Comparison of ENCODE assay signal across 16 cellular contexts in genomic region chr4:154620111-154620510, GRCh38. TPM values are rescaled to one million over a fixed set of nuclear protein-coding genes. Genes with fewer than 3 reads are reported as not detected.
DNase-seq lines count a peak whose midpoint lies in the region; ATAC-seq, FAIRE-seq and TF ChIP-seq lines count a peak whose summit lies in the region.
"Had no signal": no experiment of that assay in that cellular context is flagged by ENCODE, and none has a peak within 500 bp of the region (broad histone marks: within the 10 kb centered on the region; RNA-seq: fewer than 3 reads in every experiment).

No MANE protein-coding gene starts in this region.

- no peak overlapping the region for H3K4ac ChIP-seq in trophoblast cell (ENCODE audit: low read depth, low read length)

- H3K14ac ChIP-seq in trophoblast cell (ENCODE audit: low read length): no peak overlapping the region

- H2AK5ac ChIP-seq in trophoblast cell (ENCODE audit: low read length): no peak overlapping the region

- no peaks in the 10 kb centered on the region for H4K20me1 ChIP-seq in Loucy (ENCODE audit: insufficient read depth, low read length, poor library complexity, severe bottlenecking)
- H4K20me1 ChIP-seq in astrocyte (ENCODE audit: insufficient read depth, low read length): no peaks in the 10 kb centered on the region
- H4K20me1 ChIP-seq in HepG2 (ENCODE audit: insufficient read depth, low read length): no peaks in the 10 kb centered on the region
- H4K20me1 ChIP-seq: BLaER1 treated with 17β-estradiol and CSF1 and Interleukin-3, amounts not matched to agents 10 nM and 100 nM had no signal

- H3K4me3 Mint-ChIP-seq in astrocyte (ENCODE audit: unreplicated experiment): no peak overlapping the region
- H3K4me3 Mint-ChIP-seq in effector memory CD8-positive, alpha-beta T cell: no peak overlapping the region
- H3K4me3 Mint-ChIP-seq: CD4-positive, CD25-positive, alpha-beta regulatory T cell had no signal

- in situ Hi-C loops in HepG2 (cut with HindIII; ENCODE audit: extremely low pct_ligation_motif_present, low pct_unique_long_range_greater_than_20kb): no loop called here

- peaks cover 3% of the 10 kb centered on the region for H3K4me1 Mint-ChIP-seq in astrocyte (ENCODE audit: low read depth, unreplicated experiment)
- no peaks in the 10 kb centered on the region for H3K4me1 Mint-ChIP-seq in effector memory CD8-positive, alpha-beta T cell (ENCODE audit: low read depth in 2 of 2)

- TF ChIP-seq RAD21 in HepG2 (CRISPR knock-in tag; IDR thresholded peaks at IDR 0.05): no peak

- no peak for TF ChIP-seq POLR2A in HepG2 (IDR thresholded peaks at IDR 0.05; ENCODE audit: insufficient read depth in 1 of 2, low read depth in 2 of 2, low read length in 2 of 2)

- no peaks in the 10 kb centered on the region for H3K4me1 ChIP-seq in Loucy (ENCODE audit: insufficient read depth, low read length, poor library complexity, severe bottlenecking)
- no peaks in the 10 kb centered on the region for H3K4me1 ChIP-seq in astrocyte (ENCODE audit: insufficient read depth, low read length)
- H3K4me1 ChIP-seq in HepG2 (ENCODE audit: insufficient read depth, low read length): peaks cover 50% of the 10 kb centered on the region
- H3K4me1 ChIP-seq in trophoblast cell (ENCODE audit: control insufficient read depth in 1 of 2, insufficient read depth in 2 of 2, low read length in 2 of 2): no peaks in the 10 kb centered on the region

- H3K9me3 Mint-ChIP-seq in astrocyte (ENCODE audit: unreplicated experiment): no peaks in the 10 kb centered on the region
- H3K9me3 Mint-ChIP-seq in effector memory CD8-positive, alpha-beta T cell: no peaks in the 10 kb centered on the region
- H3K9me3 Mint-ChIP-seq: CD4-positive, CD25-positive, alpha-beta regulatory T cell had no signal

- intact Hi-C loops in HepG2 (cut with micrococcal nuclease; ENCODE audit: unreplicated experiment): no loop called here

- H3K23ac ChIP-seq in trophoblast cell (ENCODE audit: low read length): no peak overlapping the region

- TF ChIP-seq CTCF in Loucy (conservative IDR thresholded peaks at IDR 0.05; ENCODE audit: low read length) (no peak), astrocyte (IDR thresholded peaks at IDR 0.05; ENCODE audit: insufficient read depth, low read depth, low read length) (no peak), HepG2 (CRISPR knock-in tag; IDR thresholded peaks at IDR 0.05) (no peak)

- H3K4me3 ChIP-seq in Loucy (ENCODE audit: low read length, poor library complexity, severe bottlenecking) (no peak overlapping the region), astrocyte (ENCODE audit: insufficient read depth, low read depth, low read length) (no peak overlapping the region), HepG2 (replicated peaks in 1 of 3; ENCODE audit: insufficient read depth in 1 of 3, low read depth in 2 of 3, low read length in 3 of 3) (no peak overlapping the region), trophoblast cell (ENCODE audit: low read depth, low read length) (no peak overlapping the region)
- H3K4me3 ChIP-seq: BLaER1 treated with 17β-estradiol and CSF1 and Interleukin-3, amounts not matched to agents 10 nM and 100 nM; GM23248 had no signal

- CTCF ChIA-PET in HepG2 (lab: Yijun Ruan, JAX; ENCODE audit: low intra/inter-chr PET ratio, low total read pairs): interaction anchor here (6.4 to 6.9 kb wide), 2 partner anchors 60 to 67 kb away, joined by 154 to 233 read pairs; partner anchors contain the start of gene PLRG1

- H3K27ac Mint-ChIP-seq in astrocyte (ENCODE audit: unreplicated experiment): peak overlapping the region; percentile 62
- H3K27ac Mint-ChIP-seq in effector memory CD8-positive, alpha-beta T cell: no peak overlapping the region
- H3K27ac Mint-ChIP-seq: CD4-positive, CD25-positive, alpha-beta regulatory T cell had no signal

- H3K27ac ChIP-seq in astrocyte (ENCODE audit: low read depth, low read length) (no peak overlapping the region), HepG2 (ENCODE audit: extremely low read length, insufficient read depth, low read length) (no peak overlapping the region), trophoblast cell (ENCODE audit: low read depth, low read length) (no peak overlapping the region)
- H3K27ac ChIP-seq: BLaER1 treated with 17β-estradiol and CSF1 and Interleukin-3, amounts not matched to agents 10 nM and 100 nM; GM23248 had no signal

- TF ChIP-seq EP300 in HepG2 (IDR thresholded peaks at IDR 0.05; ENCODE audit: low read depth in 2 of 2, low read length in 2 of 2) (no peak), HepG2 (CRISPR knock-in tag; IDR thresholded peaks at IDR 0.05; ENCODE audit: borderline replicate concordance) (no peak)

- H3K27me3 ChIP-seq in Loucy (ENCODE audit: insufficient read depth, low read length, poor library complexity, severe bottlenecking) (no peaks in the 10 kb centered on the region), astrocyte (ENCODE audit: insufficient read depth, low read length) (peaks cover 6% of the 10 kb centered on the region), HepG2 (ENCODE audit: control insufficient read depth in 1 of 2, insufficient read depth in 2 of 2, low read length in 2 of 2) (peaks cover 0 to 4% of the 10 kb centered on the region in 2 experiments; a peak in 1 of 5 replicates), trophoblast cell (ENCODE audit: insufficient read depth, low read length) (no peaks in the 10 kb centered on the region)
- H3K27me3 ChIP-seq: BLaER1 treated with 17β-estradiol and CSF1 and Interleukin-3, amounts not matched to agents 10 nM and 100 nM had no signal

- no peak overlapping the region for H4K12ac ChIP-seq in trophoblast cell (ENCODE audit: low read depth, low read length)

- no peak overlapping the region for H2BK120ac ChIP-seq in trophoblast cell (ENCODE audit: insufficient read depth, low read length, poor library complexity)

- H3K9me2 ChIP-seq in Loucy (replicated peaks; ENCODE audit: low read depth, low read length): no peaks in the 10 kb centered on the region

- H4K91ac ChIP-seq in trophoblast cell (ENCODE audit: low read depth, low read length): no peak overlapping the region

- no peak for DNase-seq in astrocyte (ENCODE audit: low read depth)
- DNase-seq in HepG2 (ENCODE audit: low spot score): no peak
- no peak for DNase-seq in trophoblast cell
- DNase-seq in effector memory CD8-positive, alpha-beta T cell: no peak
- no peak for DNase-seq in activated CD4-positive, alpha-beta T cell treated with anti-CD3 and anti-CD28 coated beads for 48 hours
- no peak for DNase-seq in NCI-H510A treated with DMSO at 0.1 percent for 48 hours (lab: John Stamatoyannopoulos, UW)
- DNase-seq: ACHN; CD4-positive, CD25-positive, alpha-beta regulatory T cell; GM23248; H7 had no signal

- H4K8ac ChIP-seq in trophoblast cell (ENCODE audit: low read depth, low read length): no peak overlapping the region

- POLR2A ChIA-PET in HepG2 (lab: Yijun Ruan, JAX): interaction anchor here (3.5 to 4.4 kb wide), 2 partner anchors 36 to 61 kb away, joined by 32 to 127 read pairs; no protein-coding TSS in a partner anchor

- H3F3A ChIP-seq in Loucy (ENCODE audit: low read depth): no peaks in the 10 kb centered on the region

- H3K9me3 ChIP-seq in Loucy (ENCODE audit: insufficient read depth, low read depth, low read length) (no peaks in the 10 kb centered on the region), astrocyte (ENCODE audit: insufficient read depth, low read depth, low read length) (no peaks in the 10 kb centered on the region), HepG2 (ENCODE audit: low read length) (no peaks in the 10 kb centered on the region), trophoblast cell (ENCODE audit: insufficient read depth, low read depth, low read length) (no peaks in the 10 kb centered on the region)
- H3K9me3 ChIP-seq: BLaER1 treated with 17β-estradiol and CSF1 and Interleukin-3, amounts not matched to agents 10 nM and 100 nM had no signal

- no peaks in the 10 kb centered on the region for H3K36me3 Mint-ChIP-seq in astrocyte (ENCODE audit: low read depth, unreplicated experiment)
- no peaks in the 10 kb centered on the region for H3K36me3 Mint-ChIP-seq in effector memory CD8-positive, alpha-beta T cell (ENCODE audit: insufficient read depth)
- H3K36me3 Mint-ChIP-seq: CD4-positive, CD25-positive, alpha-beta regulatory T cell had no signal

- H3K9ac ChIP-seq in Loucy (ENCODE audit: low read depth, low read length, poor library complexity, severe bottlenecking) (no peak overlapping the region), astrocyte (ENCODE audit: low read length) (no peak overlapping the region), HepG2 (ENCODE audit: insufficient read depth, low read depth, low read length) (no peak overlapping the region), trophoblast cell (ENCODE audit: low read length) (peak overlapping the region; percentile 22)
- H3K9ac ChIP-seq: BLaER1 treated with 17β-estradiol and CSF1 and Interleukin-3, amounts not matched to agents 10 nM and 100 nM; GM23248 had no signal

- no peak overlapping the region for H2BK12ac ChIP-seq in trophoblast cell (ENCODE audit: low read length)

- ATAC-seq in HepG2: no peak
- no peak for ATAC-seq in effector memory CD8-positive, alpha-beta T cell (replicated peaks)

- no peak overlapping the region for H3K4me2 ChIP-seq in Loucy (ENCODE audit: low read depth, low read length, poor library complexity, severe bottlenecking)
- no peak overlapping the region for H3K4me2 ChIP-seq in astrocyte (ENCODE audit: low read length)
- H3K4me2 ChIP-seq in HepG2 (ENCODE audit: low read depth, low read length): no peak overlapping the region
- no peak overlapping the region for H3K4me2 ChIP-seq in trophoblast cell (ENCODE audit: low read length)
- H3K4me2 ChIP-seq: BLaER1 treated with 17β-estradiol and CSF1 and Interleukin-3, amounts not matched to agents 10 nM and 100 nM had no signal

- no peaks in the 10 kb centered on the region for H3K36me3 ChIP-seq in Loucy (ENCODE audit: insufficient read depth, low read length)
- no peaks in the 10 kb centered on the region for H3K36me3 ChIP-seq in astrocyte (ENCODE audit: insufficient read depth, low read length)
- no peaks in the 10 kb centered on the region for H3K36me3 ChIP-seq in HepG2 (replicated peaks in 1 of 2; ENCODE audit: control insufficient read depth in 1 of 2, insufficient read depth in 2 of 2, low read length in 2 of 2)
- H3K36me3 ChIP-seq in trophoblast cell (ENCODE audit: control insufficient read depth in 1 of 2, insufficient read depth in 2 of 2, low read length in 2 of 2): no peaks in the 10 kb centered on the region
- H3K36me3 ChIP-seq: BLaER1 treated with 17β-estradiol and CSF1 and Interleukin-3, amounts not matched to agents 10 nM and 100 nM had no signal

- H2AFZ ChIP-seq in Loucy (ENCODE audit: low read length): 0 out of 2 replicates have a peak overlapping the region, but pooled peaks have one; percentile 29
- H2AFZ ChIP-seq in astrocyte (ENCODE audit: low read depth, low read length): no peak overlapping the region
- no peak overlapping the region for H2AFZ ChIP-seq in HepG2 (ENCODE audit: low read length)
- no peak overlapping the region for H2AFZ ChIP-seq in trophoblast cell (ENCODE audit: insufficient read depth, low read length, poor library complexity)
- H2AFZ ChIP-seq: GM23248 had no signal

- no peak overlapping the region for H2BK5ac ChIP-seq in trophoblast cell (ENCODE audit: low read depth, low read length, poor library complexity)

- no TSS peak for BruUV-seq in HepG2 (replicated peaks; lab: Mats Ljungman, UMichigan)

- no peak for FAIRE-seq in astrocyte (lab: Jason Lieb, UNC)
- FAIRE-seq in HepG2 (lab: Jason Lieb, UNC): no peak
- FAIRE-seq: GM18507 had no signal

- 50% methylated on average over 1 of the region's 1 CpG for WGBS in HepG2 (ENCODE audit: low lambda C conversion rate)
- WGBS in trophoblast cell (ENCODE audit: extremely low coverage, insufficient coverage, insufficient read length): no CpG with 5 or more reads among the region's 1 CpG

- H3K27me3 Mint-ChIP-seq in astrocyte (ENCODE audit: low read depth, unreplicated experiment): peaks cover 6% of the 10 kb centered on the region
- H3K27me3 Mint-ChIP-seq in effector memory CD8-positive, alpha-beta T cell: peaks cover 12% of the 10 kb centered on the region in 2 donors

- H3K79me2 ChIP-seq in Loucy (ENCODE audit: insufficient read depth, low read length) (no peaks in the 10 kb centered on the region), astrocyte (ENCODE audit: insufficient read depth, low read length) (no peaks in the 10 kb centered on the region), HepG2 (ENCODE audit: insufficient read depth, low read length) (no peaks in the 10 kb centered on the region), trophoblast cell (ENCODE audit: control insufficient read depth, insufficient read depth, low read length, poor library complexity) (no peaks in the 10 kb centered on the region)

- H3K18ac ChIP-seq in trophoblast cell (ENCODE audit: low read length): no peak overlapping the region

- no peaks in the 10 kb centered on the region for H3K79me1 ChIP-seq in trophoblast cell (ENCODE audit: low read length)

RNA-seq across cellular contexts. Expression of gene FGG, which starts 7.7 kb away (rescaled TPM):
- total RNA-seq in astrocyte (not detected in 2 replicates), HepG2 (2016; rRNA removed; fragmentation: Illumina TruSeq; extraction: Trizol) (1,495 and 2,423 TPM in 2 replicates)
- total RNA-seq in HepG2 (2016; cell fraction: cytosol; rRNA removed; fragmentation: Illumina TruSeq; extraction: Trizol; ENCODE audit: low read depth): 401 and 461 TPM in 2 replicates
- total RNA-seq in HepG2 (2016; cell fraction: insoluble cytoplasmic fraction; rRNA removed; fragmentation: Illumina TruSeq; extraction: Trizol): 1,449 and 2,438 TPM in 2 replicates
- 624 and 702 TPM in 2 replicates for total RNA-seq in HepG2 (2016; cell fraction: membrane; rRNA removed; fragmentation: Illumina TruSeq; extraction: Trizol)
- 2,130 and 2,392 TPM in 2 replicates for total RNA-seq in HepG2 (2016; cell fraction: nucleus; rRNA removed; fragmentation: Illumina TruSeq; extraction: Trizol)
- 1,030 and 1,037 TPM in 2 replicates for polyA plus RNA-seq in HepG2 (2011; rRNA removed)
- polyA plus RNA-seq in HepG2 (2011; cell fraction: cytosol; rRNA removed): 571 and 1,106 TPM in 2 replicates
- 235 and 339 TPM in 2 replicates for polyA plus RNA-seq in HepG2 (2011; cell fraction: nucleus; rRNA removed)
- polyA plus RNA-seq in HepG2 (2012): 1,249 and 1,529 TPM in 2 replicates
- 421 and 430 TPM in 2 replicates for polyA plus RNA-seq in HepG2 (2016; cell fraction: cytosol; fragmentation: Illumina TruSeq; extraction: Trizol; ENCODE audit: low read depth)
- 1,324 and 1,381 TPM in 2 replicates for polyA plus RNA-seq in HepG2 (2016; cell fraction: insoluble cytoplasmic fraction; fragmentation: Illumina TruSeq; extraction: Trizol; ENCODE audit: low read depth)
- 463 and 496 TPM in 2 replicates for polyA plus RNA-seq in HepG2 (2016; cell fraction: membrane; fragmentation: Illumina TruSeq; extraction: Trizol; ENCODE audit: low read depth)
- 2,640 and 2,884 TPM in 2 replicates for polyA plus RNA-seq in HepG2 (2016; cell fraction: nucleus; fragmentation: Illumina TruSeq; extraction: Trizol; ENCODE audit: insufficient read depth, low read depth)
- 0.72 and 295 TPM in 2 replicates for polyA minus RNA-seq in HepG2 (2011; rRNA and poly(A)+ RNA removed; ENCODE audit: low replicate concordance)
- 285 and 453 TPM in 2 replicates for polyA minus RNA-seq in HepG2 (2011; cell fraction: cytosol; rRNA and poly(A)+ RNA removed)
- 263 and 473 TPM in 2 replicates for polyA minus RNA-seq in HepG2 (2011; cell fraction: nucleus; rRNA and poly(A)+ RNA removed)
- 0.03 and 0.06 TPM in 2 replicates for polyA plus RNA-seq in trophoblast cell (2013)
- total RNA-seq: A172; CD4-positive, CD25-positive, alpha-beta regulatory T cell; Daoy; GM23248; H7 had no signal
- polyA plus RNA-seq: CD4-positive, CD25-positive, alpha-beta regulatory T cell; GM23248 had no signal

RNA-seq across cellular contexts. Expression of gene FGA, which starts 29.6 kb away (rescaled TPM):
- total RNA-seq in astrocyte (not detected in 2 replicates), HepG2 (2016; rRNA removed; fragmentation: Illumina TruSeq; extraction: Trizol) (743 and 1,523 TPM in 2 replicates)
- total RNA-seq in HepG2 (2016; cell fraction: cytosol; rRNA removed; fragmentation: Illumina TruSeq; extraction: Trizol; ENCODE audit: low read depth): 63.8 and 68.9 TPM in 2 replicates
- 698 and 1,531 TPM in 2 replicates for total RNA-seq in HepG2 (2016; cell fraction: insoluble cytoplasmic fraction; rRNA removed; fragmentation: Illumina TruSeq; extraction: Trizol)
- total RNA-seq in HepG2 (2016; cell fraction: membrane; rRNA removed; fragmentation: Illumina TruSeq; extraction: Trizol): 131 and 151 TPM in 2 replicates
- 1,165 and 1,343 TPM in 2 replicates for total RNA-seq in HepG2 (2016; cell fraction: nucleus; rRNA removed; fragmentation: Illumina TruSeq; extraction: Trizol)
- 640 and 755 TPM in 2 replicates for polyA plus RNA-seq in HepG2 (2011; rRNA removed)
- polyA plus RNA-seq in HepG2 (2011; cell fraction: cytosol; rRNA removed): 361 and 711 TPM in 2 replicates
- 219 and 306 TPM in 2 replicates for polyA plus RNA-seq in HepG2 (2011; cell fraction: nucleus; rRNA removed)
- polyA plus RNA-seq in HepG2 (2012): 1,090 and 1,341 TPM in 2 replicates
- 52.4 and 61.1 TPM in 2 replicates for polyA plus RNA-seq in HepG2 (2016; cell fraction: cytosol; fragmentation: Illumina TruSeq; extraction: Trizol; ENCODE audit: low read depth)
- polyA plus RNA-seq in HepG2 (2016; cell fraction: insoluble cytoplasmic fraction; fragmentation: Illumina TruSeq; extraction: Trizol; ENCODE audit: low read depth): 573 and 576 TPM in 2 replicates
- polyA plus RNA-seq in HepG2 (2016; cell fraction: membrane; fragmentation: Illumina TruSeq; extraction: Trizol; ENCODE audit: low read depth): 76.3 and 93.7 TPM in 2 replicates
- polyA plus RNA-seq in HepG2 (2016; cell fraction: nucleus; fragmentation: Illumina TruSeq; extraction: Trizol; ENCODE audit: insufficient read depth, low read depth): 1,268 and 1,352 TPM in 2 replicates
- 0.40 and 296 TPM in 2 replicates for polyA minus RNA-seq in HepG2 (2011; rRNA and poly(A)+ RNA removed; ENCODE audit: low replicate concordance)
- 327 and 562 TPM in 2 replicates for polyA minus RNA-seq in HepG2 (2011; cell fraction: cytosol; rRNA and poly(A)+ RNA removed)
- polyA minus RNA-seq in HepG2 (2011; cell fraction: nucleus; rRNA and poly(A)+ RNA removed): 245 and 404 TPM in 2 replicates
- not detected in 2 replicates for polyA plus RNA-seq in trophoblast cell (2013)
- total RNA-seq: A172; CD4-positive, CD25-positive, alpha-beta regulatory T cell; Daoy; GM23248; H7; HT1080 had no signal
- polyA plus RNA-seq: CD4-positive, CD25-positive, alpha-beta regulatory T cell; GM23248 had no signal

RNA-seq across cellular contexts. Expression of gene FGB, which starts 57.3 kb away (rescaled TPM):
- 2.8 and 3.0 TPM in 2 replicates for total RNA-seq in astrocyte
- 408 and 784 TPM in 2 replicates for total RNA-seq in HepG2 (2016; rRNA removed; fragmentation: Illumina TruSeq; extraction: Trizol)
- total RNA-seq in HepG2 (2016; cell fraction: cytosol; rRNA removed; fragmentation: Illumina TruSeq; extraction: Trizol; ENCODE audit: low read depth): 56.7 and 69.7 TPM in 2 replicates
- 374 and 784 TPM in 2 replicates for total RNA-seq in HepG2 (2016; cell fraction: insoluble cytoplasmic fraction; rRNA removed; fragmentation: Illumina TruSeq; extraction: Trizol)
- 96.6 and 132 TPM in 2 replicates for total RNA-seq in HepG2 (2016; cell fraction: membrane; rRNA removed; fragmentation: Illumina TruSeq; extraction: Trizol)
- total RNA-seq in HepG2 (2016; cell fraction: nucleus; rRNA removed; fragmentation: Illumina TruSeq; extraction: Trizol): 538 and 629 TPM in 2 replicates
- polyA plus RNA-seq in HepG2 (2011; rRNA removed): 226 and 273 TPM in 2 replicates
- 107 and 238 TPM in 2 replicates for polyA plus RNA-seq in HepG2 (2011; cell fraction: cytosol; rRNA removed)
- polyA plus RNA-seq in HepG2 (2011; cell fraction: nucleus; rRNA removed): 60.1 and 85.7 TPM in 2 replicates
- polyA plus RNA-seq in HepG2 (2012): 449 and 489 TPM in 2 replicates
- polyA plus RNA-seq in HepG2 (2016; cell fraction: cytosol; fragmentation: Illumina TruSeq; extraction: Trizol; ENCODE audit: low read depth): 53.8 and 63.1 TPM in 2 replicates
- polyA plus RNA-seq in HepG2 (2016; cell fraction: insoluble cytoplasmic fraction; fragmentation: Illumina TruSeq; extraction: Trizol; ENCODE audit: low read depth): 379 and 391 TPM in 2 replicates
- 70.9 and 94.9 TPM in 2 replicates for polyA plus RNA-seq in HepG2 (2016; cell fraction: membrane; fragmentation: Illumina TruSeq; extraction: Trizol; ENCODE audit: low read depth)
- polyA plus RNA-seq in HepG2 (2016; cell fraction: nucleus; fragmentation: Illumina TruSeq; extraction: Trizol; ENCODE audit: insufficient read depth, low read depth): 850 and 880 TPM in 2 replicates
- 57.2 TPM in 1 of 2 replicates, not detected in the other for polyA minus RNA-seq in HepG2 (2011; rRNA and poly(A)+ RNA removed; ENCODE audit: low replicate concordance)
- 69.4 and 146 TPM in 2 replicates for polyA minus RNA-seq in HepG2 (2011; cell fraction: cytosol; rRNA and poly(A)+ RNA removed)
- polyA minus RNA-seq in HepG2 (2011; cell fraction: nucleus; rRNA and poly(A)+ RNA removed): 65.9 and 110 TPM in 2 replicates
- polyA plus RNA-seq in trophoblast cell (2013): 0.03 TPM in 1 of 2 replicates, not detected in the other
- total RNA-seq: A172; CD4-positive, CD25-positive, alpha-beta regulatory T cell; Daoy; GM23248; H7; HT1080 had no signal
- polyA plus RNA-seq: CD4-positive, CD25-positive, alpha-beta regulatory T cell; GM23248 had no signal

Comparison
In these comparisons a context has a peak if more than half of its experiments do, and no peak if none do; other contexts are left out.
1. RNA of gene FGG, which starts 7.7 kb away (total RNA-seq): 401 to 2,438 TPM in HepG2; not detected in astrocyte; every median in the first group is over 100 times any median in the second.
2. RNA of gene FGA, which starts 29.6 kb away (total RNA-seq): 63.8 to 1,531 TPM in HepG2; not detected in astrocyte; every median in the first group is over 10 times any median in the second.
3. RNA of gene FGB, which starts 57.3 kb away (total RNA-seq): 56.7 to 784 TPM in HepG2; 2.8 to 3.0 TPM in astrocyte; every median in the first group is over 10 times any median in the second.